In the genomic region with DNA sequence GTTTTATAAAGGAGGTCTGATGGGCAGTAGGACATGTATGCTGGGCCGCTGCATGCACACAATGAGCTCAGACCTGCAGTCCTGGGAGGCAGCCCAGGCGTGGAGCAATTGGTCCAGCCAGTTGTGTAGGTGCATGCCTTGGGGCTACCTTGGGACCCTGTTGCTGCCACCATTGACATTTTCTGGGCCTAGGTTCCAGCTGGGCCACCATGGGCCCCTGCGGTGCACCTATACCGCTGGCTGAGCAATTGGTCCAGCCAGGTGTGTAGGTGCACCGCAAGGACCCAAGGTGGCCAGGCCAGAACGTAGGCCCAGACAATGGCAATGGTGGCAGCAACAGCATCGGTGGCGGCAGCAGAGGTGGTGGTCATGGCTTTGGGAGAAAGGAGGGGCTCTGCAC, we compare ENCODE assay signal across 32 cellular contexts.
"Had no signal": no experiment of that assay in that cellular context is flagged by ENCODE, and none has a peak within 500 bp of the region (broad histone marks: within the 10 kb centered on the region; RNA-seq: fewer than 3 reads in every experiment).

No MANE protein-coding gene starts in this region.

- H3K4me1 ChIP-seq: left lung, lower lobe of right lung, stomach, testis, transverse colon, upper lobe of left lung had no signal

- H3K36me3 Mint-ChIP-seq: neural progenitor cell had no signal

- ATAC-seq: left colon; left lung; natural killer cell; right cardiac atrium; sciatic nerve; stimulated activated naive B cell treated with anti-CD40 and anti-IgM and Interleukin-4, amounts not matched to agents 10 μg/mL and 1 μg/mL and 100 μg/mL, for 72 hours; stimulated activated naive CD8-positive, alpha-beta T cell treated with anti-CD3 and anti-CD28 coated beads, Interleukin-15, Interleukin-2, amounts not matched to agents 100 U/mL and 50 U/mL, for 24 hours had no signal

- H3K4me3 Mint-ChIP-seq: mesothelial cell of epicardium; natural killer cell; nephron progenitor cell; neural progenitor cell; stimulated activated naive B cell treated with anti-CD40 and anti-IgM and Interleukin-4, amounts not matched to agents 10 μg/mL and 1 μg/mL and 100 μg/mL, for 72 hours had no signal

- H3K27me3 ChIP-seq: left lung, neural progenitor cell, ovary, stomach, testis, thyroid gland, transverse colon, upper lobe of left lung had no signal

- H3K27ac ChIP-seq: left lung, lower lobe of right lung, neural progenitor cell, neutrophil, ovary, skin epidermis, stomach, testis, thyroid gland, transverse colon, upper lobe of left lung had no signal

- H3K4me1 Mint-ChIP-seq: naive B cell; natural killer cell; stimulated activated naive B cell treated with anti-CD40 and anti-IgM and Interleukin-4, amounts not matched to agents 10 μg/mL and 1 μg/mL and 100 μg/mL, for 72 hours had no signal

- H3K9me3 ChIP-seq: neutrophil, ovary, testis, thyroid gland, transverse colon had no signal

- FAIRE-seq: keratinocyte, urothelium cell line had no signal

- H3K4me3 ChIP-seq: left lung, lower lobe of right lung, neural progenitor cell, ovary, skin epidermis, stomach, testis, thyroid gland, transverse colon, upper lobe of left lung had no signal

- H3K36me3 ChIP-seq: left lung, lower lobe of right lung, neural progenitor cell, neutrophil, ovary, stomach, thyroid gland, transverse colon, upper lobe of left lung had no signal

- H3K27ac Mint-ChIP-seq: mesothelial cell of epicardium; naive B cell; natural killer cell; nephron progenitor cell; neural progenitor cell; progenitor cell of endocrine pancreas; stimulated activated naive B cell treated with anti-CD40 and anti-IgM and Interleukin-4, amounts not matched to agents 10 μg/mL and 1 μg/mL and 100 μg/mL, for 72 hours had no signal

- DNase-seq: hippocampal formation; kidney glomerular epithelial cell; left colon; left lung; lower lobe of right lung; mammary epithelial cell; mesenchymal stem cell; naive B cell; natural killer cell; nephron progenitor cell; occipital lobe; ovary; right cardiac atrium; stimulated activated CD4-positive, alpha-beta T cell treated with anti-CD3 and anti-CD28 coated beads, Interleukin-12 subunit alpha, Interleukin-12 subunit beta, amount 100 ng/mL, for 4 hours; stimulated activated CD4-positive, alpha-beta T cell treated with anti-CD3 and anti-CD28 coated beads, Interleukin-15, amount 100 ng/mL, for 24 hours; stimulated activated CD4-positive, alpha-beta T cell treated with anti-CD3 and anti-CD28 coated beads, Interleukin-2, amount 100 ng/mL, for 24 hours; stimulated activated CD4-positive, alpha-beta T cell treated with anti-CD3 and anti-CD28 coated beads, Interleukin-4, amount 100 ng/mL, for 1 hour; stimulated activated naive B cell treated with anti-CD40 and anti-IgM and Interleukin-4, amounts not matched to agents 10 μg/mL and 1 μg/mL and 100 μg/mL, for 72 hours; stimulated activated naive CD8-positive, alpha-beta T cell treated with anti-CD3 and anti-CD28 coated beads, Interleukin-15, Interleukin-2, amounts not matched to agents 100 U/mL and 50 U/mL, for 24 hours; stomach; testis; transverse colon had no signal
